ENCODE assay signal across 2 cellular contexts in the genomic region with DNA sequence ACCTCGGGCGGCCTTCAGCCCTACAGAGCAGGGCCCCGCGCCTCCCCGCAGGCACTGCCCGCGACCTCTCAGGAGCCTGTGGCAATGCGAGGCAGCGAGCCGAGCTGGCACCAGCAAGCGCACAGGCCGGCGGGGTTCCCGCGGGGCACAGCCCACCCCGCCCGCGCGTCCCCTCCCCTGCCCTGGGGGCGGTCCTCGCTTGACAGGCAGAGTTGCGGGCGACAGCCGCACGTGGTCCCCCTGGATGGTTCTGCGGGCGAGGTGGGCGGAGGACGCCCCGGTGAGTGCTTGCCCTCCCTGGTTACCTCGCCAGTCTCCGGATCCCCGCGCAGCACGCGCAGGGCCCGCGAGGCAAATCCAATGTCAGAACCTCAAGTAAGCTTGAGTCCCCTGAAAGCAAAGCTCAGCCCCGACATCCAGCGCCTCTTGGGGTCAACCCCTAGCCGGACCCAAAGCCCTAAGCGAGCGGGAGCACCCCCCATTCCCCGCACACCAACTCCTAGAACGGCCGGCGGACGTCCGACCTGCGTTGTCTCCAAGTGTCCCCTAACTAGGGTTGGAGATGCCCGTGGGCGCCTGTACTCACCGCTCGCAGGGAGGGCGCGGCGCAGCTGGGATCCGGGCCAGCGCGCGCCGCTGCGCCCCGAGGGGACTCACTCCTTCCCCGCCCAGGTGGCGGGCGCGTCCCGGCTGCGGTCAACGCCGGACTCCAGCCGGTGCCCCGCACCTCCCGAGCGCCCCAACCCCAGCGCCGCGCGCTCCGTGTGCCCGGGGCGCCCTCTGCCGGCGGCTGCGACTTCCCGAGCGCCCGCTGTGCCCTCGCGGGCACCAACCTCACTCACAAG.
TF ChIP-seq lines count a peak whose summit lies in the region.

A gene (minus strand): TSS at position 123 of the 845 bp plus-strand sequence. CDS start 1,083 bp downstream, outside the sequence.

TF ChIP-seq in HCT116, 20 proteins besides CTCF, POLR2A, EP300 and RAD21:
- no peak for TF ChIP-seq POLR2AphosphoS5 (IDR thresholded peaks at IDR 0.05; ENCODE audit: low read depth, low read length)

TF ChIP-seq in WTC11, 78 proteins besides CTCF, POLR2A, EP300 and RAD21:
- TF ChIP-seq, protein P1, sequence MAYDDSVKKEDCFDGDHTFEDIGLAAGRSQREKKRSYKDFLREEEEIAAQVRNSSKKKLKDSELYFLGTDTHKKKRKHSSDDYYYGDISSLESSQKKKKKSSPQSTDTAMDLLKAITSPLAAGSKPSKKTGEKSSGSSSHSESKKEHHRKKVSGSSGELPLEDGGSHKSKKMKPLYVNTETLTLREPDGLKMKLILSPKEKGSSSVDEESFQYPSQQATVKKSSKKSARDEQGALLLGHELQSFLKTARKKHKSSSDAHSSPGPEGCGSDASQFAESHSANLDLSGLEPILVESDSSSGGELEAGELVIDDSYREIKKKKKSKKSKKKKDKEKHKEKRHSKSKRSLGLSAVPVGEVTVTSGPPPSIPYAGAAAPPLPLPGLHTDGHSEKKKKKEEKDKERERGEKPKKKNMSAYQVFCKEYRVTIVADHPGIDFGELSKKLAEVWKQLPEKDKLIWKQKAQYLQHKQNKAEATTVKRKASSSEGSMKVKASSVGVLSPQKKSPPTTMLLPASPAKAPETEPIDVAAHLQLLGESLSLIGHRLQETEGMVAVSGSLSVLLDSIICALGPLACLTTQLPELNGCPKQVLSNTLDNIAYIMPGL (CRISPR knock-in tag; IDR thresholded peaks at IDR 0.05): peak; percentile 74
- TF ChIP-seq, protein P2, sequence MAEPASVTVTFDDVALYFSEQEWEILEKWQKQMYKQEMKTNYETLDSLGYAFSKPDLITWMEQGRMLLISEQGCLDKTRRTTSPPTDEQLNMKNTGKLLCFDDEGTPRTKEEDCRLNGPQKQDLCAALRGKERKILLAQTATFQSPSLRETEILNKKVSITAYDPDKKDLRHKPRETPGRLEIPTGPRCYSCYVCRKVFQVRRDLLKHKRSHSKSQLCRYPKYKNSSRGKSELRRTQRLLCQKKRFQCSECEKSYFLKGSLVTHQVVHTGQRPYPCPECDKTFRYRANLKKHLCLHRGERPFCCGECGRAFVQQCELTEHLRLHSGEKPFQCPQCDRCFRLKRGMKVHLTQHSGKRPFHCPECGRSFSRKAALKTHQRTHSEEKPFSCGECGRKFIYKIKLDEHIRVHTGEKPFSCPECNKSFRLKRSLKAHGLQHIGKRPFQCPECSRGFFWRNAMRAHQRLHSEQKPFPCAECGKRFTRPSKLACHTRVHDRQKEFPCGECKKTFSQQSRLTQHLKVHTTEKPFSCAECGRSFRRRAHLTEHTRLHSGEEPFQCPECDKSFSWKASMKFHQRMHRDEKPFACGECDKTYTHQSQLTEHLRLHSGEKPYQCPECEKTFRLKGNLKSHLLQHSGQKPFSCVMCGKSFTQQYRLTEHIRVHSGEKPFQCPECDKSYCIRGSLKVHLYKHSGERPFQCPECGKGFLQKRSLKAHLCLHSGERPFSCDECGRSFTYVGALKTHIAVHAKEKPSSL (CRISPR knock-in tag; conservative IDR thresholded peaks at IDR 0.05): no peak
- TF ChIP-seq, protein P3, sequence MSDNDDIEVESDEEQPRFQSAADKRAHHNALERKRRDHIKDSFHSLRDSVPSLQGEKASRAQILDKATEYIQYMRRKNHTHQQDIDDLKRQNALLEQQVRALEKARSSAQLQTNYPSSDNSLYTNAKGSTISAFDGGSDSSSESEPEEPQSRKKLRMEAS (CRISPR knock-in tag; IDR thresholded peaks at IDR 0.05): peak; percentile 70
- TF ChIP-seq, protein P4, sequence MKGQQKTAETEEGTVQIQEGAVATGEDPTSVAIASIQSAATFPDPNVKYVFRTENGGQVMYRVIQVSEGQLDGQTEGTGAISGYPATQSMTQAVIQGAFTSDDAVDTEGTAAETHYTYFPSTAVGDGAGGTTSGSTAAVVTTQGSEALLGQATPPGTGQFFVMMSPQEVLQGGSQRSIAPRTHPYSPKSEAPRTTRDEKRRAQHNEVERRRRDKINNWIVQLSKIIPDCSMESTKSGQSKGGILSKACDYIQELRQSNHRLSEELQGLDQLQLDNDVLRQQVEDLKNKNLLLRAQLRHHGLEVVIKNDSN (CRISPR knock-in tag; IDR thresholded peaks at IDR 0.05): peak; percentile 56; the same call in 1 of the 2 replicates
- TF ChIP-seq ETV6 (CRISPR knock-in tag; IDR thresholded peaks at IDR 0.05): peak; percentile 24; the same call in 1 of the 2 replicates
- 0 out of 2 replicates have a peak, but pooled peaks have one; percentile 65 for TF ChIP-seq EMX1 (CRISPR knock-in tag; IDR thresholded peaks at IDR 0.05)
- 0 out of 2 replicates have a peak, but pooled peaks have one; percentile 50 for TF ChIP-seq ESRRA (CRISPR knock-in tag; IDR thresholded peaks at IDR 0.05; ENCODE audit: borderline replicate concordance)
- TF ChIP-seq, protein P5, sequence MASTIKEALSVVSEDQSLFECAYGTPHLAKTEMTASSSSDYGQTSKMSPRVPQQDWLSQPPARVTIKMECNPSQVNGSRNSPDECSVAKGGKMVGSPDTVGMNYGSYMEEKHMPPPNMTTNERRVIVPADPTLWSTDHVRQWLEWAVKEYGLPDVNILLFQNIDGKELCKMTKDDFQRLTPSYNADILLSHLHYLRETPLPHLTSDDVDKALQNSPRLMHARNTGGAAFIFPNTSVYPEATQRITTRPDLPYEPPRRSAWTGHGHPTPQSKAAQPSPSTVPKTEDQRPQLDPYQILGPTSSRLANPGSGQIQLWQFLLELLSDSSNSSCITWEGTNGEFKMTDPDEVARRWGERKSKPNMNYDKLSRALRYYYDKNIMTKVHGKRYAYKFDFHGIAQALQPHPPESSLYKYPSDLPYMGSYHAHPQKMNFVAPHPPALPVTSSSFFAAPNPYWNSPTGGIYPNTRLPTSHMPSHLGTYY (CRISPR knock-in tag; IDR thresholded peaks at IDR 0.05): no peak
- TF ChIP-seq, protein P6, sequence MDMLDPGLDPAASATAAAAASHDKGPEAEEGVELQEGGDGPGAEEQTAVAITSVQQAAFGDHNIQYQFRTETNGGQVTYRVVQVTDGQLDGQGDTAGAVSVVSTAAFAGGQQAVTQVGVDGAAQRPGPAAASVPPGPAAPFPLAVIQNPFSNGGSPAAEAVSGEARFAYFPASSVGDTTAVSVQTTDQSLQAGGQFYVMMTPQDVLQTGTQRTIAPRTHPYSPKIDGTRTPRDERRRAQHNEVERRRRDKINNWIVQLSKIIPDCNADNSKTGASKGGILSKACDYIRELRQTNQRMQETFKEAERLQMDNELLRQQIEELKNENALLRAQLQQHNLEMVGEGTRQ (CRISPR knock-in tag; IDR thresholded peaks at IDR 0.05): peak; percentile 45
TF ChIP-seq in WTC11: peak in this region for 7.
